Comparison of ENCODE assay signal across 29 cellular contexts in the genomic region with DNA sequence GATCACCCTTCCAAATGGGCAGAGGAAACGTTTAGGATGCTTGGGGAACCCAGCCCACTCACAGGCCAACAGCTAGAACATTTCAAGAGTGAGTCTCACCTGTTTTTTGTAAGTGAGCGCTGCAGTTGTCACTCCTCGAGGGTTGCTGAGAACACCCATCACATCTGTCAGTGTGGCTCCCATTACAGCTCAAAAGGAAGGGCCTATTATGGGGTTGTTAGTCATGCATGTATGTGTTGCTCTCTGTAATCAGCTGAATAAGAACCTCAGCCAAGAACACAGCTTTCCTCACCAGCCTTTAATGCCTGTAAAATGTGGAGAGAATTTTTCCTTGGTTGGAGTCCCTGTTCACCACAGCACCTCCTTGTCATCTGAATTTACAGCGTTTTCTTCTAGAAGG.
DNase-seq lines count a peak whose midpoint lies in the region; ATAC-seq and TF ChIP-seq lines count a peak whose summit lies in the region.
"Had no signal": no experiment of that assay in that cellular context is flagged by ENCODE, and none has a peak within 500 bp of the region (broad histone marks: within the 10 kb centered on the region; RNA-seq: fewer than 3 reads in every experiment).

No MANE protein-coding gene starts in this region.

- intact Hi-C loops in psoas muscle (cut with DNase I) (no loop called here), posterior cingulate gyrus (cut with DNase I) (no loop called here), upper lobe of right lung (cut with DNase I) (no loop called here)

- no peak overlapping the region for H3K27ac Mint-ChIP-seq in GM23338
- H3K27ac Mint-ChIP-seq: activated naive CD8-positive, alpha-beta T cell treated with anti-CD3 and anti-CD28 coated beads, Interleukin-2, amount 50 U/mL, for 24 hours; HFFc6; mesothelial cell of epicardium; nephron progenitor cell had no signal

- no peaks in the 10 kb centered on the region for H3K36me3 ChIP-seq in GM23338 (ENCODE audit: insufficient read depth)
- H3K36me3 ChIP-seq in psoas muscle (ENCODE audit: insufficient read depth in 1 of 2, low read depth in 1 of 2), result no peaks in the 10 kb centered on the region
- H3K36me3 ChIP-seq in upper lobe of right lung, result no peaks in the 10 kb centered on the region
- H3K36me3 ChIP-seq: BE2C, cardiac muscle cell, prostate gland, WERI-Rb-1 had no signal

- H3K4me3 Mint-ChIP-seq in GM23338, result no peak overlapping the region
- H3K4me3 Mint-ChIP-seq: activated naive CD8-positive, alpha-beta T cell treated with anti-CD3 and anti-CD28 coated beads, Interleukin-2, amount 50 U/mL, for 24 hours; HFFc6; mesothelial cell of epicardium; nephron progenitor cell had no signal

- no peaks in the 10 kb centered on the region for H4K20me1 ChIP-seq in GM23338 (replicated peaks; ENCODE audit: insufficient read depth)

- H3F3A ChIP-seq in GM23338 (replicated peaks; ENCODE audit: low read depth), result no peaks in the 10 kb centered on the region

- H3K9me2 ChIP-seq in GM23338 (ENCODE audit: insufficient read depth), result peaks cover 3% of the 10 kb centered on the region; the same call in 1 of the 2 replicates
- H3K9me2 ChIP-seq: SK-N-SH had no signal

- H3K27me3 ChIP-seq in GM23338 (ENCODE audit: insufficient read depth) (no peaks in the 10 kb centered on the region), psoas muscle (ENCODE audit: insufficient read depth in 3 of 3, low read length in 2 of 3) (peaks cover 0 to 2% (median 0%) of the 10 kb centered on the region in 3 donors), upper lobe of right lung (no peaks in the 10 kb centered on the region)
- H3K27me3 ChIP-seq: BE2C had no signal

- no peak for TF ChIP-seq CTCF in GM23338 (conservative IDR thresholded peaks at IDR 0.05; ENCODE audit: low read depth in 2 of 2)
- TF ChIP-seq CTCF in psoas muscle (IDR thresholded peaks at IDR 0.05), result no peak
- TF ChIP-seq CTCF in upper lobe of right lung (IDR thresholded peaks at IDR 0.05), result no peak

- H3K4me3 ChIP-seq in GM23338 (no peak overlapping the region), psoas muscle (no peak overlapping the region), upper lobe of right lung (no peak overlapping the region)
- H3K4me3 ChIP-seq: cardiac muscle cell, prostate gland had no signal

- H2AFZ ChIP-seq in GM23338, result peak overlapping the region; percentile 23; the same call in 1 of the 2 replicates

- no peak for ATAC-seq in GM23338
- ATAC-seq in psoas muscle, result peak; percentile 94 to 99 (median 98)
- no peak for ATAC-seq in upper lobe of right lung
- ATAC-seq in GM19395 (IDR thresholded peaks at IDR 0.05; ENCODE audit: unreplicated experiment), result no peak
- ATAC-seq: activated naive CD8-positive, alpha-beta T cell treated with anti-CD3 and anti-CD28 coated beads, Interleukin-2, amount 50 U/mL, for 24 hours; left lobe of liver had no signal

- peaks cover 4% of the 10 kb centered on the region; the same call in 1 of the 3 replicates for H3K9me3 Mint-ChIP-seq in GM23338
- H3K9me3 Mint-ChIP-seq: activated naive CD8-positive, alpha-beta T cell treated with anti-CD3 and anti-CD28 coated beads, Interleukin-2, amount 50 U/mL, for 24 hours had no signal

- H3K79me2 ChIP-seq in GM23338 (replicated peaks; ENCODE audit: insufficient read depth), result no peaks in the 10 kb centered on the region

- no peak overlapping the region for H3K4me2 ChIP-seq in GM23338
- H3K4me2 ChIP-seq: SK-N-SH had no signal

- H3K4me1 Mint-ChIP-seq in GM23338, result peaks cover 8% of the 10 kb centered on the region
- H3K4me1 Mint-ChIP-seq: activated naive CD8-positive, alpha-beta T cell treated with anti-CD3 and anti-CD28 coated beads, Interleukin-2, amount 50 U/mL, for 24 hours; mesothelial cell of epicardium; nephron progenitor cell had no signal

- H3K27me3 Mint-ChIP-seq in GM23338 (ENCODE audit: insufficient read depth, low read depth, poor library complexity), result no peaks in the 10 kb centered on the region
- H3K27me3 Mint-ChIP-seq: activated naive CD8-positive, alpha-beta T cell treated with anti-CD3 and anti-CD28 coated beads, Interleukin-2, amount 50 U/mL, for 24 hours had no signal

- DNase-seq in GM23338 (ENCODE audit: low spot score) (no peak), NCI-H524 treated with DMSO at 0.1 percent for 48 hours (lab: John Stamatoyannopoulos, UW) (peak; percentile 56), fibroblast of gingiva (ENCODE audit: low read depth) (peak; percentile 10), psoas muscle (no peak), posterior cingulate gyrus (no peak), upper lobe of right lung (no peak)
- DNase-seq: activated CD8-positive, alpha-beta memory T cell treated with anti-CD3 and anti-CD28 coated beads, Interleukin-2, amount 50 U/mL, for 4 hours; activated effector memory CD4-positive, alpha-beta T cell treated with Interleukin-2 at 50 U/mL for 16 hours; activated naive CD8-positive, alpha-beta T cell treated with anti-CD3 and anti-CD28 coated beads, Interleukin-2, amount 50 U/mL, for 24 hours; BE2C; Caco-2; EL; erythroblast; glutamatergic neuron; HFFc6; IMR-90; MM.1S; NCI-H1694; NCI-H226; nephron progenitor cell; SK-N-SH; stimulated activated CD4-positive, alpha-beta T cell treated with anti-CD3 and anti-CD28 coated beads, Interleukin-4, amount 100 ng/mL, for 4 hours; trophoblast cell; WERI-Rb-1 had no signal

- 31 to 38% (median 34%) methylated on average over 4 of the region's 4 CpGs for WGBS in psoas muscle, 3 donors

- H3K27ac ChIP-seq in GM23338 (ENCODE audit: low read depth) (no peak overlapping the region), psoas muscle (peak overlapping the region; percentile 83), upper lobe of right lung (no peak overlapping the region)
- H3K27ac ChIP-seq: cardiac muscle cell, prostate gland, WERI-Rb-1 had no signal

- H3K9me3 ChIP-seq in psoas muscle (peaks cover 7% of the 10 kb centered on the region), upper lobe of right lung (peaks cover 5% of the 10 kb centered on the region)
- H3K9me3 ChIP-seq: BE2C, Caco-2, prostate gland, SK-N-SH had no signal

- H3K36me3 Mint-ChIP-seq in GM23338 (ENCODE audit: low read depth), result no peaks in the 10 kb centered on the region
- H3K36me3 Mint-ChIP-seq: mesothelial cell of epicardium had no signal

- H3K4me1 ChIP-seq in GM23338 (ENCODE audit: insufficient read depth), result peaks cover 9% of the 10 kb centered on the region; the same call in 1 of the 2 replicates
- H3K4me1 ChIP-seq in psoas muscle, result peaks cover 4% of the 10 kb centered on the region
- H3K4me1 ChIP-seq in upper lobe of right lung, result no peaks in the 10 kb centered on the region
- H3K4me1 ChIP-seq: BE2C, prostate gland had no signal

TF ChIP-seq in GM23338, 12 proteins besides CTCF, POLR2A, EP300 and RAD21 (continues in another document):
- no peak for TF ChIP-seq STAT1 (IDR thresholded peaks at IDR 0.05; ENCODE audit: unreplicated experiment)
- no peak for TF ChIP-seq NANOG (IDR thresholded peaks at IDR 0.05; ENCODE audit: borderline replicate concordance)
- no peak for TF ChIP-seq ZNF331 (CRISPR knock-in tag; IDR thresholded peaks at IDR 0.05; ENCODE audit: low read depth)
- TF ChIP-seq JUNB (IDR thresholded peaks at IDR 0.05; ENCODE audit: unreplicated experiment), result no peak

Comparison
In these comparisons a context has a peak if more than half of its experiments do, and no peak if none do; other contexts are left out.
1. ATAC-seq: peak in psoas muscle (4 of 4); none in GM23338 (single experiment), upper lobe of right lung (single experiment) and GM19395 (single experiment).
2. DNase-seq: peak in NCI-H524 treated with DMSO at 0.1 percent for 48 hours (single experiment) and fibroblast of gingiva (single experiment); none in GM23338 (single experiment), psoas muscle (0 of 2), posterior cingulate gyrus (0 of 10) and upper lobe of right lung (single experiment).